19 cellular contexts compared by ENCODE assay signal in genomic region chr1:96233422-96233821, GRCh38.
"Had no signal": no experiment of that assay in that cellular context is flagged by ENCODE, and none has a peak within 500 bp of the region (broad histone marks: within the 10 kb centered on the region; RNA-seq: fewer than 3 reads in every experiment).

No MANE protein-coding gene starts in this region.

- H3K27me3 ChIP-seq: left lung, sigmoid colon, stomach, transverse colon had no signal

- H3K4me3 ChIP-seq: left lung, lower lobe of right lung, psoas muscle, sigmoid colon, skin epidermis, stomach, thoracic aorta, transverse colon had no signal

- FAIRE-seq: endometrium, keratinocyte had no signal

- H3K27ac ChIP-seq: left lung, lower lobe of right lung, parathyroid adenoma, psoas muscle, skin epidermis, stomach, thoracic aorta, transverse colon had no signal

- H3K4me1 ChIP-seq: lower lobe of right lung, parathyroid adenoma, psoas muscle had no signal

- H3K9me3 ChIP-seq: left lung, lower lobe of right lung, psoas muscle, sigmoid colon, stomach, thoracic aorta, transverse colon had no signal

- DNase-seq: effector memory CD4-positive, alpha-beta T cell; foreskin fibroblast; immature natural killer cell; left lung; lower lobe of right lung; naive B cell; occipital lobe; psoas muscle; sigmoid colon; stimulated activated CD4-positive, alpha-beta T cell treated with anti-CD3 and anti-CD28 coated beads, Interleukin-12 subunit alpha, Interleukin-12 subunit beta, amount 100 ng/mL, for 4 hours; stimulated activated naive CD4-positive, alpha-beta T cell; stomach; transverse colon had no signal

- ATAC-seq: esophagus mucosa, psoas muscle had no signal

- H3K36me3 ChIP-seq: left lung, lower lobe of right lung, sigmoid colon, stomach, thoracic aorta, transverse colon had no signal
